In the genomic region with DNA sequence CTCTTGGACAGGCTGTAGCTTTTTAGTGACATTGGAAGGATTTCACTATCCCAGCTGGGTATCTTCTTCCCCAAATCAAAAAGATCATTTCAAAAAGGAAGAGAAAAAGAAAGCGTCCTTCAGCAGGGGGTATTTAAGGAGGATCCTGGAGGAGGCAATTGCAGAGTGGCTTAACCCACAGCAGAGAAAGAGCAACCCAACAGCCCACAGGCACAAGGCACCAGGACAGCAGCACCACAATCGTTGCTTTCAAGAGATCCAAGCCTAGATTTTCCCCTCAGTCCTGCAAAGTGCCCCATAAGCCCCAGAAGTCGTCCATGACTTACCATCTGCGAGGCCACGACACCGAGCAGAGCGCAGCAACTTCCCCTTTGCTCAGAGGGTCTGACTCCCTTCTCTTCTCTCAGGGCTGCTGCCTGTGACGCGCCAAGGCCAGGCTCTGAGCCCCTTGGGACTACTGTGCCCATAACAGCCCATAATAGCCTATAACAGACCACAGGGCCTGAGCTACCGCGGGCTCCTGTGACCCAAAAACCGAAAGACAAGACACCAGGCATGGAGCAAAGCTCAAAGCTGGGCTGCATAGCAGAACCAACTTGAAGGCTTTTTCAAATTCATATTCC, we compare ENCODE assay signal across 9 cellular contexts. TPM values are rescaled to one million over a fixed set of nuclear protein-coding genes. Genes with fewer than 3 reads are reported as not detected.
DNase-seq lines count a peak whose midpoint lies in the region; ATAC-seq and TF ChIP-seq lines count a peak whose summit lies in the region.
"Had no signal": no experiment of that assay in that cellular context is flagged by ENCODE, and none has a peak within 500 bp of the region (broad histone marks: within the 10 kb centered on the region; RNA-seq: fewer than 3 reads in every experiment).

No MANE protein-coding gene starts in this region.

- no peak overlapping the region for H3K4me3 ChIP-seq in CD8-positive, alpha-beta T cell (ENCODE audit: low read depth, low read length)
- H3K4me3 ChIP-seq in A673 (ENCODE audit: low read depth, low read length, poor library complexity, severe bottlenecking) (no peak overlapping the region), osteoblast (ENCODE audit: insufficient read depth, low read length) (no peak overlapping the region)

- no peak overlapping the region for H3K27ac ChIP-seq in CD8-positive, alpha-beta T cell (ENCODE audit: low read depth, low read length)
- H3K27ac ChIP-seq in A673 (ENCODE audit: low read depth, low read length, poor library complexity, severe bottlenecking), result no peak overlapping the region
- no peak overlapping the region for H3K27ac ChIP-seq in osteoblast (ENCODE audit: low read depth, low read length)

- ATAC-seq in CD8-positive, alpha-beta T cell, result peak; percentile 42
- ATAC-seq in GM19372 (IDR thresholded peaks at IDR 0.05; ENCODE audit: low read depth, unreplicated experiment) (peak; percentile 72), HG03097 (IDR thresholded peaks at IDR 0.05; ENCODE audit: low FRiP score, unreplicated experiment) (peak; percentile 63)

- peaks cover 9% of the 10 kb centered on the region for H3K4me1 ChIP-seq in CD8-positive, alpha-beta T cell (ENCODE audit: insufficient read depth, low read length)
- H3K4me1 ChIP-seq in A673 (ENCODE audit: insufficient read depth, low read length, poor library complexity, severe bottlenecking), result no peaks in the 10 kb centered on the region
- no peaks in the 10 kb centered on the region for H3K4me1 ChIP-seq in osteoblast (ENCODE audit: insufficient read depth, low read length)

- no TSS peak for BruUV-seq in A673 (replicated peaks; lab: Mats Ljungman, UMichigan)

- no peaks in the 10 kb centered on the region for H4K20me1 ChIP-seq in osteoblast (ENCODE audit: insufficient read depth, low read length)

- peak in 1 of 7 experiments; percentile 24 for DNase-seq in CD8-positive, alpha-beta T cell
- peak; percentile 65 for DNase-seq in UCSD-AML1 (lab: John Stamatoyannopoulos, UW; ENCODE audit: unreplicated experiment)
- DNase-seq in activated CD8-positive, alpha-beta memory T cell treated with anti-CD3 and anti-CD28 coated beads, Interleukin-2, amount 50 U/mL, for 4 hours, result no peak
- no peak for DNase-seq in A673 (ENCODE audit: low spot score)
- DNase-seq in osteoblast (ENCODE audit: insufficient read length, low spot score, missing footprints), result no peak
- DNase-seq in activated naive CD4-positive, alpha-beta T cell treated with Interleukin-2 at 50 U/mL for 16 hours, result no peak
- DNase-seq: NCI-H2227 treated with DMSO at 0.1 percent for 48 hours had no signal

- intact Hi-C loops in CD8-positive, alpha-beta T cell (cut with DNase I, micrococcal nuclease), result no loop called here
- intact Hi-C loops in A673 (cut with micrococcal nuclease; ENCODE audit: unreplicated experiment), result no loop called here

- no peaks in the 10 kb centered on the region for H3K9me3 ChIP-seq in CD8-positive, alpha-beta T cell (ENCODE audit: low read length)
- no peaks in the 10 kb centered on the region for H3K9me3 ChIP-seq in A673 (ENCODE audit: low read depth, low read length, poor library complexity, severe bottlenecking)
- H3K9me3 ChIP-seq in osteoblast (ENCODE audit: low read depth, low read length), result no peaks in the 10 kb centered on the region

- H2AFZ ChIP-seq in osteoblast (ENCODE audit: low read length), result no peak overlapping the region

- CTCF ChIA-PET in CD8-positive, alpha-beta T cell (lab: Charles Lee), result no interaction called here
- CTCF ChIA-PET in A673 (lab: Charles Lee), result no interaction called here

- H3K9me3 Mint-ChIP-seq in CD8-positive, alpha-beta T cell, result no peaks in the 10 kb centered on the region

- no peak for TF ChIP-seq CTCF in CD8-positive, alpha-beta T cell (IDR thresholded peaks at IDR 0.05)
- TF ChIP-seq CTCF in A673 (conservative IDR thresholded peaks at IDR 0.05; ENCODE audit: low read depth, low read length) (no peak), osteoblast (IDR thresholded peaks at IDR 0.05; ENCODE audit: extremely low read depth, low read depth, low read length) (no peak)

- no peak overlapping the region for H3K4me3 Mint-ChIP-seq in CD8-positive, alpha-beta T cell

- H3K79me2 ChIP-seq in osteoblast (ENCODE audit: insufficient read depth, low read length), result no peaks in the 10 kb centered on the region

- no peaks in the 10 kb centered on the region for H3K27me3 Mint-ChIP-seq in CD8-positive, alpha-beta T cell (ENCODE audit: low read depth)

- no peaks in the 10 kb centered on the region for H3K27me3 ChIP-seq in CD8-positive, alpha-beta T cell (ENCODE audit: insufficient read depth, low read length)
- H3K27me3 ChIP-seq in A673 (replicated peaks; ENCODE audit: insufficient read depth, low read depth, low read length, poor library complexity), result no peaks in the 10 kb centered on the region
- no peaks in the 10 kb centered on the region for H3K27me3 ChIP-seq in osteoblast (ENCODE audit: insufficient read depth, low read length)

- POLR2A ChIA-PET in CD8-positive, alpha-beta T cell (lab: Charles Lee), result interaction anchor here (0.6 kb wide), 1 partner anchor 28 kb away, joined by 3 read pairs; no protein-coding TSS in a partner anchor
- POLR2A ChIA-PET in A673 (lab: Charles Lee; ENCODE audit: low non-redundant PET), result no interaction called here

- no peaks in the 10 kb centered on the region for H3K36me3 Mint-ChIP-seq in CD8-positive, alpha-beta T cell

- no peaks in the 10 kb centered on the region for H3K36me3 ChIP-seq in CD8-positive, alpha-beta T cell (ENCODE audit: insufficient read depth, low read length)
- no peaks in the 10 kb centered on the region for H3K36me3 ChIP-seq in A673 (ENCODE audit: insufficient read depth, low read length, poor library complexity, severe bottlenecking)
- no peaks in the 10 kb centered on the region for H3K36me3 ChIP-seq in osteoblast (ENCODE audit: insufficient read depth, low read length)

- H3K4me2 ChIP-seq in osteoblast (ENCODE audit: insufficient read depth, low read length), result no peak overlapping the region

- peaks cover 17% of the 10 kb centered on the region for H3K4me1 Mint-ChIP-seq in CD8-positive, alpha-beta T cell (ENCODE audit: low read depth)

- H3K27ac Mint-ChIP-seq in CD8-positive, alpha-beta T cell, result no peak overlapping the region

RNA-seq across cellular contexts. Expression of a gene that starts 19.7 kb away (rescaled TPM):
- total RNA-seq in CD8-positive, alpha-beta T cell, result 1 to 10 TPM; 5.6 to 5.7 TPM
- total RNA-seq in A673 (2021) (0.24 and 0.37 TPM in 2 replicates), osteoblast (0.36 and 0.88 TPM in 2 replicates)
